11 cellular contexts compared by ENCODE assay signal in the genomic region with DNA sequence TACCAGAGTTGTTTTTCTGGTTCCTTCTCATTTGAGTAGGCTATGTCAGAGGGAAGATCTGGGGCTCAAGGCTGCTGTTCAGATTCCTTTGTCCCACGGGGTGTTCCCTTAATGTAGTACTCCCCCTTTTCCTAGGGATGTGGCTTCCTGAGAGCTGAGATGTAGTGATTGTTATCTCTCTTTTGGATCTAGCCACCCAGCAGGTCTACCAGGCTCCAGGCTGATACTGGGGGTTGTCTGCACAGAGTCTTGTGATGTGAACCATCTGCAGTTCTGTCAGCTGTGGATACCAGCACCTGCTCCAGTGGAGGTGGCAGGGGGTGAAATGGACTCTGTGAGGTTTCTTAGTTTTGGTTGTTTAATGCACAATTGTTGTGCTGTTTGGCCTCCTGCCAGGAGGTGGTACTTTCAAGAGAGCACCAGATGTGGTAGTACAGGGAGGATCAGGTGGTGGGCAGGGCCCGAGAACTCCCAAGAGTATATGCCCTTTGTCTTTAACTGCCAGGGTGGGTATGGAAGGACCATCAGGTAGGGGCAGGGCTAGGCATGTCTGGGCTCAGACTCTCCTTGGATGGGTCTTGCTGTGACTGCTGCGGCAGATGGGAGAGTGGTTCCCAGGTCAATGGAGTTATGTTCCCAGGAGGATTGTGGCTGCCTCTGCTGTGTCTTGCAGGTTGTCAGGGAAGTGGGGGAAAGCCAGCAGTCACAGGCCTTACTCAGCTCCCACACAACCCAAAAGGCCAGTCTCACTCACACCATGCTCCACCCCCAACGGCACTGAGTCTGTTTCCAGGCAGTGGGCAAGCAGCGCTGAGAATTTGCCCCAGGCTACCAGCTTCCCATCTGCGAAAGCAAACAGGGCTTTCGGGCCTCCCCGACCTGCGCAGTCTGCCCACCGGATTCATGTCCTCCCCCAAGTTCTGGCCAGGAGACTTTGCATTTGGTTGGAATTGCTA.
A peak's percentile ranks its signal among the peaks of the same experiment; 100 is the strongest.
DNase-seq lines count a peak whose midpoint lies in the region; ATAC-seq and TF ChIP-seq lines count a peak whose summit lies in the region.
"Had no signal": no experiment of that assay in that cellular context is flagged by ENCODE, and none has a peak within 500 bp of the region (broad histone marks: within the 10 kb centered on the region; RNA-seq: fewer than 3 reads in every experiment).

No MANE protein-coding gene starts in this region.

- DNase-seq in DMS 273 (lab: John Stamatoyannopoulos, UW; ENCODE audit: unreplicated experiment) = peak; percentile 92
- peak; percentile 31 for DNase-seq in NCI-H128 (lab: John Stamatoyannopoulos, UW; ENCODE audit: unreplicated experiment)
- DNase-seq in choroid plexus epithelial cell (ENCODE audit: low read depth) = peak; percentile 11
- DNase-seq in iPS-NIHi11 (ENCODE audit: low spot score) = no peak
- DNase-seq in T-helper 2 cell treated with Interferon-gamma antibody and Interleukin-4, amounts not matched to agents 5 μg/mL and 100 μg/mL, for 36 hours (ENCODE audit: low spot score) = no peak
- no peak for DNase-seq in mesothelial cell of epicardium (ENCODE audit: low spot score in 2 of 2, unreplicated experiment in 2 of 2)
- no peak for DNase-seq in NK-92 (lab: John Stamatoyannopoulos, UW; ENCODE audit: unreplicated experiment)
- DNase-seq: NCI-H1436 treated with DMSO at 0.1 percent for 48 hours had no signal

- TF ChIP-seq CTCF in choroid plexus epithelial cell (conservative IDR thresholded peaks at IDR 0.05; ENCODE audit: low read depth, low read length) = no peak
- no peak for TF ChIP-seq CTCF in mesothelial cell of epicardium (IDR thresholded peaks at IDR 0.05; ENCODE audit: unreplicated experiment)

- ATAC-seq in GM21381 (IDR thresholded peaks at IDR 0.05; ENCODE audit: unreplicated experiment) = peak; percentile 60

- H3K4me3 ChIP-seq in choroid plexus epithelial cell (ENCODE audit: low read depth, low read length) = no peak overlapping the region
- H3K4me3 ChIP-seq: skin epidermis, upper lobe of left lung had no signal

- H3K4me1 Mint-ChIP-seq in T-helper 2 cell treated with Interferon-gamma antibody and Interleukin-4, amounts not matched to agents 5 μg/mL and 100 μg/mL, for 36 hours (ENCODE audit: low read depth) = peaks cover 5% of the 10 kb centered on the region
- H3K4me1 Mint-ChIP-seq in mesothelial cell of epicardium = peaks cover 24% of the 10 kb centered on the region

- no peak overlapping the region for H3K27ac Mint-ChIP-seq in T-helper 2 cell treated with Interferon-gamma antibody and Interleukin-4, amounts not matched to agents 5 μg/mL and 100 μg/mL, for 36 hours
- H3K27ac Mint-ChIP-seq in mesothelial cell of epicardium = no peak overlapping the region

- H3K9me3 Mint-ChIP-seq in T-helper 2 cell treated with Interferon-gamma antibody and Interleukin-4, amounts not matched to agents 5 μg/mL and 100 μg/mL, for 36 hours = no peaks in the 10 kb centered on the region
- H3K9me3 Mint-ChIP-seq in mesothelial cell of epicardium = peaks cover 43% of the 10 kb centered on the region

- no peak overlapping the region for H3K4me3 Mint-ChIP-seq in T-helper 2 cell treated with Interferon-gamma antibody and Interleukin-4, amounts not matched to agents 5 μg/mL and 100 μg/mL, for 36 hours
- H3K4me3 Mint-ChIP-seq in mesothelial cell of epicardium = no peak overlapping the region

- no peaks in the 10 kb centered on the region for H3K36me3 Mint-ChIP-seq in T-helper 2 cell treated with Interferon-gamma antibody and Interleukin-4, amounts not matched to agents 5 μg/mL and 100 μg/mL, for 36 hours (ENCODE audit: low read depth)
- H3K36me3 Mint-ChIP-seq in mesothelial cell of epicardium = no peaks in the 10 kb centered on the region

- H3K27me3 Mint-ChIP-seq in T-helper 2 cell treated with Interferon-gamma antibody and Interleukin-4, amounts not matched to agents 5 μg/mL and 100 μg/mL, for 36 hours (ENCODE audit: low read depth) = peaks cover 17% of the 10 kb centered on the region
- H3K27me3 Mint-ChIP-seq in mesothelial cell of epicardium (ENCODE audit: low read depth) = no peaks in the 10 kb centered on the region

Comparison
In these comparisons a context has a peak if more than half of its experiments do, and no peak if none do; other contexts are left out.
1. DNase-seq: peak in DMS 273 (single experiment), NCI-H128 (single experiment) and choroid plexus epithelial cell (single experiment); none in iPS-NIHi11 (single experiment), T-helper 2 cell treated with Interferon-gamma antibody and Interleukin-4, amounts not matched to agents 5 μg/mL and 100 μg/mL, for 36 hours (single experiment), mesothelial cell of epicardium (0 of 2) and NK-92 (single experiment).